In genomic region chr1:201050515-201051277, GRCh38 we compare ENCODE assay signal across 19 cellular contexts.
A peak's percentile ranks its signal among the peaks of the same experiment; 100 is the strongest.
DNase-seq lines count a peak whose midpoint lies in the region; ATAC-seq and TF ChIP-seq lines count a peak whose summit lies in the region.
"Had no signal": no experiment of that assay in that cellular context is flagged by ENCODE, and none has a peak within 500 bp of the region (broad histone marks: within the 10 kb centered on the region; RNA-seq: fewer than 3 reads in every experiment).

No MANE protein-coding gene starts in this region.

- H4K20me1 ChIP-seq in BLaER1 = no peaks in the 10 kb centered on the region

- H3K4me1 ChIP-seq in BLaER1 = peaks cover 95% of the 10 kb centered on the region
- H3K4me1 ChIP-seq in HEK293 (ENCODE audit: control insufficient read depth, insufficient read depth, low read length) = peaks cover 4% of the 10 kb centered on the region

- TF ChIP-seq CTCF in HEK293 (tag by site-specific recombination; IDR thresholded peaks at IDR 0.05) = no peak
- TF ChIP-seq CTCF in choroid plexus epithelial cell (conservative IDR thresholded peaks at IDR 0.05; ENCODE audit: low read depth, low read length) = no peak

- CTCF ChIA-PET in HEK293 (lab: Yijun Ruan, JAX) = no interaction called here

- H3K36me3 ChIP-seq in BLaER1 (no peaks in the 10 kb centered on the region), HEK293 (ENCODE audit: control insufficient read depth in 2 of 2, insufficient read depth in 1 of 2, low read length in 2 of 2) (no peaks in the 10 kb centered on the region)
- H3K36me3 ChIP-seq: pancreas, right atrium auricular region had no signal

- no peaks in the 10 kb centered on the region for H3K9me3 ChIP-seq in BLaER1
- H3K9me3 ChIP-seq in HEK293 (ENCODE audit: control insufficient read depth, insufficient read depth, low read depth, low read length) = no peaks in the 10 kb centered on the region
- H3K9me3 ChIP-seq: pancreas, right atrium auricular region had no signal

- no peak overlapping the region for H3K4me3 Mint-ChIP-seq in memory B cell
- H3K4me3 Mint-ChIP-seq: activated CD4-positive, alpha-beta T cell treated with anti-CD3 and anti-CD28 coated beads, Interleukin-2, amount 10 ng/mL, durations not matched to agents 7 days and 5 days; CD8-positive, alpha-beta T cell; naive thymus-derived CD8-positive, alpha-beta T cell; T-helper 17 cell had no signal

- H3K27ac Mint-ChIP-seq in memory B cell = no peak overlapping the region
- H3K27ac Mint-ChIP-seq: activated CD4-positive, alpha-beta T cell treated with anti-CD3 and anti-CD28 coated beads, Interleukin-2, amount 10 ng/mL, durations not matched to agents 7 days and 5 days; activated naive CD4-positive, alpha-beta T cell treated with anti-CD3 and anti-CD28 coated beads, Interleukin-2, amount 50 U/mL, for 72 hours; CD8-positive, alpha-beta T cell; T-helper 17 cell had no signal

- H3K27me3 ChIP-seq in BLaER1 = no peaks in the 10 kb centered on the region
- H3K27me3 ChIP-seq: pancreas, right atrium auricular region had no signal

- H3K4me1 Mint-ChIP-seq in memory B cell = peaks cover 14% of the 10 kb centered on the region
- H3K4me1 Mint-ChIP-seq: T-helper 17 cell had no signal

- peak; percentile 78 for DNase-seq in choroid plexus epithelial cell (ENCODE audit: low read depth)
- DNase-seq in memory B cell (ENCODE audit: low spot score in 2 of 2) = no peak
- no peak for DNase-seq in SW480 (ENCODE audit: low spot score)
- no peak for DNase-seq in Ammon's horn (ENCODE audit: low spot score)
- DNase-seq: activated CD4-positive, alpha-beta T cell treated with anti-CD3 and anti-CD28 coated beads, Interleukin-2, amount 10 ng/mL, durations not matched to agents 7 days and 5 days; CD8-positive, alpha-beta T cell; effector memory CD4-positive, alpha-beta T cell; naive thymus-derived CD8-positive, alpha-beta T cell; NCI-H1694; NCI-H2171 treated with DMSO at 0.1 percent for 48 hours; pancreas; T-helper 17 cell had no signal

- ATAC-seq in memory B cell (ENCODE audit: low read depth) (peak; percentile 62), HG02610 (IDR thresholded peaks at IDR 0.05; ENCODE audit: unreplicated experiment) (no peak), HG03045 (IDR thresholded peaks at IDR 0.05; ENCODE audit: unreplicated experiment) (no peak)
- ATAC-seq: CD8-positive, alpha-beta T cell; naive thymus-derived CD8-positive, alpha-beta T cell; pancreas; T-helper 17 cell had no signal

- H3K9me3 Mint-ChIP-seq in memory B cell = no peaks in the 10 kb centered on the region
- H3K9me3 Mint-ChIP-seq: activated CD4-positive, alpha-beta T cell treated with anti-CD3 and anti-CD28 coated beads, Interleukin-2, amount 10 ng/mL, durations not matched to agents 7 days and 5 days; activated naive CD4-positive, alpha-beta T cell treated with anti-CD3 and anti-CD28 coated beads, Interleukin-2, amount 50 U/mL, for 72 hours; CD8-positive, alpha-beta T cell; naive thymus-derived CD8-positive, alpha-beta T cell had no signal

- no peak overlapping the region for H3K9ac ChIP-seq in BLaER1

- no peak overlapping the region for H3K27ac ChIP-seq in BLaER1
- no peak overlapping the region for H3K27ac ChIP-seq in HEK293 (ENCODE audit: extremely low read depth, low read depth, low read length)
- H3K27ac ChIP-seq: pancreas, right atrium auricular region, VCaP had no signal

- POLR2A ChIA-PET in HEK293 (lab: Yijun Ruan, JAX) = no interaction called here

- peak overlapping the region; percentile 70 for H3K4me2 ChIP-seq in BLaER1

- no peaks in the 10 kb centered on the region for H3K36me3 Mint-ChIP-seq in memory B cell
- H3K36me3 Mint-ChIP-seq: activated naive CD4-positive, alpha-beta T cell treated with anti-CD3 and anti-CD28 coated beads, Interleukin-2, amount 50 U/mL, for 72 hours; CD8-positive, alpha-beta T cell; naive thymus-derived CD8-positive, alpha-beta T cell had no signal

- H3K4me3 ChIP-seq in BLaER1 (no peak overlapping the region), HEK293 (ENCODE audit: low read depth, low read length) (no peak overlapping the region), choroid plexus epithelial cell (ENCODE audit: low read depth, low read length) (no peak overlapping the region)
- H3K4me3 ChIP-seq: pancreas, right atrium auricular region had no signal

- H3K27me3 Mint-ChIP-seq in memory B cell = peaks cover 2% of the 10 kb centered on the region

TF ChIP-seq in HEK293, 187 proteins besides CTCF, POLR2A, EP300 and RAD21:
- TF ChIP-seq ZNF449 (tag by site-specific recombination; IDR thresholded peaks at IDR 0.05) = no peak
- TF ChIP-seq SCRT2 (tag by site-specific recombination; IDR thresholded peaks at IDR 0.05) = peak; percentile 91
- TF ChIP-seq SCRT1 (tag by site-specific recombination; IDR thresholded peaks at IDR 0.05; ENCODE audit: borderline replicate concordance) = peak; percentile 86; the same call in 1 of the 2 replicates
